In genomic region chr12:95318071-95318545, GRCh38 we compare ENCODE assay signal across 1 cellular context.
TF ChIP-seq lines count a peak whose summit lies in the region.

No MANE protein-coding gene starts in this region.

TF ChIP-seq in HepG2, 621 proteins besides CTCF, POLR2A, EP300 and RAD21 (continued from another document and continues in another):
- TF ChIP-seq, protein P1, sequence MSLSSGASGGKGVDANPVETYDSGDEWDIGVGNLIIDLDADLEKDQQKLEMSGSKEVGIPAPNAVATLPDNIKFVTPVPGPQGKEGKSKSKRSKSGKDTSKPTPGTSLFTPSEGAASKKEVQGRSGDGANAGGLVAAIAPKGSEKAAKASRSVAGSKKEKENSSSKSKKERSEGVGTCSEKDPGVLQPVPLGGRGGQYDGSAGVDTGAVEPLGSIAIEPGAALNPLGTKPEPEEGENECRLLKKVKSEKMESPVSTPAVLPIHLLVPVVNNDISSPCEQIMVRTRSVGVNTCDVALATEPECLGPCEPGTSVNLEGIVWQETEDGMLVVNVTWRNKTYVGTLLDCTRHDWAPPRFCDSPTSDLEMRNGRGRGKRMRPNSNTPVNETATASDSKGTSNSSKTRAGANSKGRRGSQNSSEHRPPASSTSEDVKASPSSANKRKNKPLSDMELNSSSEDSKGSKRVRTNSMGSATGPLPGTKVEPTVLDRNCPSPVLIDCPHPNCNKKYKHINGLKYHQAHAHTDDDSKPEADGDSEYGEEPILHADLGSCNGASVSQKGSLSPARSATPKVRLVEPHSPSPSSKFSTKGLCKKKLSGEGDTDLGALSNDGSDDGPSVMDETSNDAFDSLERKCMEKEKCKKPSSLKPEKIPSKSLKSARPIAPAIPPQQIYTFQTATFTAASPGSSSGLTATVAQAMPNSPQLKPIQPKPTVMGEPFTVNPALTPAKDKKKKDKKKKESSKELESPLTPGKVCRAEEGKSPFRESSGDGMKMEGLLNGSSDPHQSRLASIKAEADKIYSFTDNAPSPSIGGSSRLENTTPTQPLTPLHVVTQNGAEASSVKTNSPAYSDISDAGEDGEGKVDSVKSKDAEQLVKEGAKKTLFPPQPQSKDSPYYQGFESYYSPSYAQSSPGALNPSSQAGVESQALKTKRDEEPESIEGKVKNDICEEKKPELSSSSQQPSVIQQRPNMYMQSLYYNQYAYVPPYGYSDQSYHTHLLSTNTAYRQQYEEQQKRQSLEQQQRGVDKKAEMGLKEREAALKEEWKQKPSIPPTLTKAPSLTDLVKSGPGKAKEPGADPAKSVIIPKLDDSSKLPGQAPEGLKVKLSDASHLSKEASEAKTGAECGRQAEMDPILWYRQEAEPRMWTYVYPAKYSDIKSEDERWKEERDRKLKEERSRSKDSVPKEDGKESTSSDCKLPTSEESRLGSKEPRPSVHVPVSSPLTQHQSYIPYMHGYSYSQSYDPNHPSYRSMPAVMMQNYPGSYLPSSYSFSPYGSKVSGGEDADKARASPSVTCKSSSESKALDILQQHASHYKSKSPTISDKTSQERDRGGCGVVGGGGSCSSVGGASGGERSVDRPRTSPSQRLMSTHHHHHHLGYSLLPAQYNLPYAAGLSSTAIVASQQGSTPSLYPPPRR (CRISPR knock-in tag; IDR thresholded peaks at IDR 0.05; ENCODE audit: borderline replicate concordance) = peak; percentile 99
- TF ChIP-seq PHF21A (CRISPR knock-in tag; IDR thresholded peaks at IDR 0.05) (peak; percentile 83), NFYC (CRISPR knock-in tag; IDR thresholded peaks at IDR 0.05) (no peak), ARID3A (IDR thresholded peaks at IDR 0.05; ENCODE audit: low read depth, low read length) (peak; percentile 96), BRCA1 (CRISPR knock-in tag; IDR thresholded peaks at IDR 0.05) (no peak), MZF1 (CRISPR knock-in tag; IDR thresholded peaks at IDR 0.05; ENCODE audit: borderline replicate concordance) (no peak), SOX6 (IDR thresholded peaks at IDR 0.05) (no peak), SOX6 (CRISPR knock-in tag; IDR thresholded peaks at IDR 0.05) (peak; percentile 99), EHMT2 (IDR thresholded peaks at IDR 0.05; ENCODE audit: borderline replicate concordance, low read depth, low read length) (peak; percentile 65; the same call in 1 of the 2 replicates), NR2F1 (CRISPR knock-in tag; IDR thresholded peaks at IDR 0.05) (peak in 1 of 2 experiments; percentile 81; a peak in 2 of 4 replicates), ASH2L (IDR thresholded peaks at IDR 0.05; ENCODE audit: insufficient read length, low read depth, low read length) (peak; percentile 53), ZNF674 (CRISPR knock-in tag; IDR thresholded peaks at IDR 0.05; ENCODE audit: low read depth) (no peak), CHCHD3 (CRISPR knock-in tag; IDR thresholded peaks at IDR 0.05) (no peak), ZFP36L2 (CRISPR knock-in tag; IDR thresholded peaks at IDR 0.05) (no peak), ZNF747 (CRISPR knock-in tag; IDR thresholded peaks at IDR 0.05; ENCODE audit: borderline replicate concordance) (peak; percentile 52; the same call in 1 of the 2 replicates), BRF2 (CRISPR knock-in tag; IDR thresholded peaks at IDR 0.05) (no peak)
- TF ChIP-seq, protein P2, sequence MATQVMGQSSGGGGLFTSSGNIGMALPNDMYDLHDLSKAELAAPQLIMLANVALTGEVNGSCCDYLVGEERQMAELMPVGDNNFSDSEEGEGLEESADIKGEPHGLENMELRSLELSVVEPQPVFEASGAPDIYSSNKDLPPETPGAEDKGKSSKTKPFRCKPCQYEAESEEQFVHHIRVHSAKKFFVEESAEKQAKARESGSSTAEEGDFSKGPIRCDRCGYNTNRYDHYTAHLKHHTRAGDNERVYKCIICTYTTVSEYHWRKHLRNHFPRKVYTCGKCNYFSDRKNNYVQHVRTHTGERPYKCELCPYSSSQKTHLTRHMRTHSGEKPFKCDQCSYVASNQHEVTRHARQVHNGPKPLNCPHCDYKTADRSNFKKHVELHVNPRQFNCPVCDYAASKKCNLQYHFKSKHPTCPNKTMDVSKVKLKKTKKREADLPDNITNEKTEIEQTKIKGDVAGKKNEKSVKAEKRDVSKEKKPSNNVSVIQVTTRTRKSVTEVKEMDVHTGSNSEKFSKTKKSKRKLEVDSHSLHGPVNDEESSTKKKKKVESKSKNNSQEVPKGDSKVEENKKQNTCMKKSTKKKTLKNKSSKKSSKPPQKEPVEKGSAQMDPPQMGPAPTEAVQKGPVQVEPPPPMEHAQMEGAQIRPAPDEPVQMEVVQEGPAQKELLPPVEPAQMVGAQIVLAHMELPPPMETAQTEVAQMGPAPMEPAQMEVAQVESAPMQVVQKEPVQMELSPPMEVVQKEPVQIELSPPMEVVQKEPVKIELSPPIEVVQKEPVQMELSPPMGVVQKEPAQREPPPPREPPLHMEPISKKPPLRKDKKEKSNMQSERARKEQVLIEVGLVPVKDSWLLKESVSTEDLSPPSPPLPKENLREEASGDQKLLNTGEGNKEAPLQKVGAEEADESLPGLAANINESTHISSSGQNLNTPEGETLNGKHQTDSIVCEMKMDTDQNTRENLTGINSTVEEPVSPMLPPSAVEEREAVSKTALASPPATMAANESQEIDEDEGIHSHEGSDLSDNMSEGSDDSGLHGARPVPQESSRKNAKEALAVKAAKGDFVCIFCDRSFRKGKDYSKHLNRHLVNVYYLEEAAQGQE (IDR thresholded peaks at IDR 0.05; ENCODE audit: borderline replicate concordance in 1 of 2, low read depth in 1 of 2, low read length in 2 of 2) = peak in 1 of 2 experiments; percentile 72; a peak in 1 of 4 replicates
- TF ChIP-seq, protein P3, sequence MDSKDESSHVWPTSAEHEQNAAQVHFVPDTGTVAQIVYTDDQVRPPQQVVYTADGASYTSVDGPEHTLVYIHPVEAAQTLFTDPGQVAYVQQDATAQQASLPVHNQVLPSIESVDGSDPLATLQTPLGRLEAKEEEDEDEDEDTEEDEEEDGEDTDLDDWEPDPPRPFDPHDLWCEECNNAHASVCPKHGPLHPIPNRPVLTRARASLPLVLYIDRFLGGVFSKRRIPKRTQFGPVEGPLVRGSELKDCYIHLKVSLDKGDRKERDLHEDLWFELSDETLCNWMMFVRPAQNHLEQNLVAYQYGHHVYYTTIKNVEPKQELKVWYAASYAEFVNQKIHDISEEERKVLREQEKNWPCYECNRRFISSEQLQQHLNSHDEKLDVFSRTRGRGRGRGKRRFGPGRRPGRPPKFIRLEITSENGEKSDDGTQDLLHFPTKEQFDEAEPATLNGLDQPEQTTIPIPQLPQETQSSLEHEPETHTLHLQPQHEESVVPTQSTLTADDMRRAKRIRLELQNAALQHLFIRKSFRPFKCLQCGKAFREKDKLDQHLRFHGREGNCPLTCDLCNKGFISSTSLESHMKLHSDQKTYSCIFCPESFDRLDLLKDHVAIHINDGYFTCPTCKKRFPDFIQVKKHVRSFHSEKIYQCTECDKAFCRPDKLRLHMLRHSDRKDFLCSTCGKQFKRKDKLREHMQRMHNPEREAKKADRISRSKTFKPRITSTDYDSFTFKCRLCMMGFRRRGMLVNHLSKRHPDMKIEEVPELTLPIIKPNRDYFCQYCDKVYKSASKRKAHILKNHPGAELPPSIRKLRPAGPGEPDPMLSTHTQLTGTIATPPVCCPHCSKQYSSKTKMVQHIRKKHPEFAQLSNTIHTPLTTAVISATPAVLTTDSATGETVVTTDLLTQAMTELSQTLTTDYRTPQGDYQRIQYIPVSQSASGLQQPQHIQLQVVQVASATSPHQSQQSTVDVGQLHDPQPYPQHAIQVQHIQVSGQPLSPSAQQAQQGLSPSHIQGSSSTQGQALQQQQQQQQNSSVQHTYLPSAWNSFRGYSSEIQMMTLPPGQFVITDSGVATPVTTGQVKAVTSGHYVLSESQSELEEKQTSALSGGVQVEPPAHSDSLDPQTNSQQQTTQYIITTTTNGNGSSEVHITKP (CRISPR knock-in tag; IDR thresholded peaks at IDR 0.05; ENCODE audit: low read depth) = 0 out of 2 replicates have a peak, but pooled peaks have one; percentile 45
- TF ChIP-seq, protein P4, sequence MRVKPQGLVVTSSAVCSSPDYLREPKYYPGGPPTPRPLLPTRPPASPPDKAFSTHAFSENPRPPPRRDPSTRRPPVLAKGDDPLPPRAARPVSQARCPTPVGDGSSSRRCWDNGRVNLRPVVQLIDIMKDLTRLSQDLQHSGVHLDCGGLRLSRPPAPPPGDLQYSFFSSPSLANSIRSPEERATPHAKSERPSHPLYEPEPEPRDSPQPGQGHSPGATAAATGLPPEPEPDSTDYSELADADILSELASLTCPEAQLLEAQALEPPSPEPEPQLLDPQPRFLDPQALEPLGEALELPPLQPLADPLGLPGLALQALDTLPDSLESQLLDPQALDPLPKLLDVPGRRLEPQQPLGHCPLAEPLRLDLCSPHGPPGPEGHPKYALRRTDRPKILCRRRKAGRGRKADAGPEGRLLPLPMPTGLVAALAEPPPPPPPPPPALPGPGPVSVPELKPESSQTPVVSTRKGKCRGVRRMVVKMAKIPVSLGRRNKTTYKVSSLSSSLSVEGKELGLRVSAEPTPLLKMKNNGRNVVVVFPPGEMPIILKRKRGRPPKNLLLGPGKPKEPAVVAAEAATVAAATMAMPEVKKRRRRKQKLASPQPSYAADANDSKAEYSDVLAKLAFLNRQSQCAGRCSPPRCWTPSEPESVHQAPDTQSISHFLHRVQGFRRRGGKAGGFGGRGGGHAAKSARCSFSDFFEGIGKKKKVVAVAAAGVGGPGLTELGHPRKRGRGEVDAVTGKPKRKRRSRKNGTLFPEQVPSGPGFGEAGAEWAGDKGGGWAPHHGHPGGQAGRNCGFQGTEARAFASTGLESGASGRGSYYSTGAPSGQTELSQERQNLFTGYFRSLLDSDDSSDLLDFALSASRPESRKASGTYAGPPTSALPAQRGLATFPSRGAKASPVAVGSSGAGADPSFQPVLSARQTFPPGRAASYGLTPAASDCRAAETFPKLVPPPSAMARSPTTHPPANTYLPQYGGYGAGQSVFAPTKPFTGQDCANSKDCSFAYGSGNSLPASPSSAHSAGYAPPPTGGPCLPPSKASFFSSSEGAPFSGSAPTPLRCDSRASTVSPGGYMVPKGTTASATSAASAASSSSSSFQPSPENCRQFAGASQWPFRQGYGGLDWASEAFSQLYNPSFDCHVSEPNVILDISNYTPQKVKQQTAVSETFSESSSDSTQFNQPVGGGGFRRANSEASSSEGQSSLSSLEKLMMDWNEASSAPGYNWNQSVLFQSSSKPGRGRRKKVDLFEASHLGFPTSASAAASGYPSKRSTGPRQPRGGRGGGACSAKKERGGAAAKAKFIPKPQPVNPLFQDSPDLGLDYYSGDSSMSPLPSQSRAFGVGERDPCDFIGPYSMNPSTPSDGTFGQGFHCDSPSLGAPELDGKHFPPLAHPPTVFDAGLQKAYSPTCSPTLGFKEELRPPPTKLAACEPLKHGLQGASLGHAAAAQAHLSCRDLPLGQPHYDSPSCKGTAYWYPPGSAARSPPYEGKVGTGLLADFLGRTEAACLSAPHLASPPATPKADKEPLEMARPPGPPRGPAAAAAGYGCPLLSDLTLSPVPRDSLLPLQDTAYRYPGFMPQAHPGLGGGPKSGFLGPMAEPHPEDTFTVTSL (CRISPR knock-in tag; IDR thresholded peaks at IDR 0.05; ENCODE audit: borderline replicate concordance) = peak; percentile 89; the same call in 1 of the 2 replicates
- TF ChIP-seq, protein P5, sequence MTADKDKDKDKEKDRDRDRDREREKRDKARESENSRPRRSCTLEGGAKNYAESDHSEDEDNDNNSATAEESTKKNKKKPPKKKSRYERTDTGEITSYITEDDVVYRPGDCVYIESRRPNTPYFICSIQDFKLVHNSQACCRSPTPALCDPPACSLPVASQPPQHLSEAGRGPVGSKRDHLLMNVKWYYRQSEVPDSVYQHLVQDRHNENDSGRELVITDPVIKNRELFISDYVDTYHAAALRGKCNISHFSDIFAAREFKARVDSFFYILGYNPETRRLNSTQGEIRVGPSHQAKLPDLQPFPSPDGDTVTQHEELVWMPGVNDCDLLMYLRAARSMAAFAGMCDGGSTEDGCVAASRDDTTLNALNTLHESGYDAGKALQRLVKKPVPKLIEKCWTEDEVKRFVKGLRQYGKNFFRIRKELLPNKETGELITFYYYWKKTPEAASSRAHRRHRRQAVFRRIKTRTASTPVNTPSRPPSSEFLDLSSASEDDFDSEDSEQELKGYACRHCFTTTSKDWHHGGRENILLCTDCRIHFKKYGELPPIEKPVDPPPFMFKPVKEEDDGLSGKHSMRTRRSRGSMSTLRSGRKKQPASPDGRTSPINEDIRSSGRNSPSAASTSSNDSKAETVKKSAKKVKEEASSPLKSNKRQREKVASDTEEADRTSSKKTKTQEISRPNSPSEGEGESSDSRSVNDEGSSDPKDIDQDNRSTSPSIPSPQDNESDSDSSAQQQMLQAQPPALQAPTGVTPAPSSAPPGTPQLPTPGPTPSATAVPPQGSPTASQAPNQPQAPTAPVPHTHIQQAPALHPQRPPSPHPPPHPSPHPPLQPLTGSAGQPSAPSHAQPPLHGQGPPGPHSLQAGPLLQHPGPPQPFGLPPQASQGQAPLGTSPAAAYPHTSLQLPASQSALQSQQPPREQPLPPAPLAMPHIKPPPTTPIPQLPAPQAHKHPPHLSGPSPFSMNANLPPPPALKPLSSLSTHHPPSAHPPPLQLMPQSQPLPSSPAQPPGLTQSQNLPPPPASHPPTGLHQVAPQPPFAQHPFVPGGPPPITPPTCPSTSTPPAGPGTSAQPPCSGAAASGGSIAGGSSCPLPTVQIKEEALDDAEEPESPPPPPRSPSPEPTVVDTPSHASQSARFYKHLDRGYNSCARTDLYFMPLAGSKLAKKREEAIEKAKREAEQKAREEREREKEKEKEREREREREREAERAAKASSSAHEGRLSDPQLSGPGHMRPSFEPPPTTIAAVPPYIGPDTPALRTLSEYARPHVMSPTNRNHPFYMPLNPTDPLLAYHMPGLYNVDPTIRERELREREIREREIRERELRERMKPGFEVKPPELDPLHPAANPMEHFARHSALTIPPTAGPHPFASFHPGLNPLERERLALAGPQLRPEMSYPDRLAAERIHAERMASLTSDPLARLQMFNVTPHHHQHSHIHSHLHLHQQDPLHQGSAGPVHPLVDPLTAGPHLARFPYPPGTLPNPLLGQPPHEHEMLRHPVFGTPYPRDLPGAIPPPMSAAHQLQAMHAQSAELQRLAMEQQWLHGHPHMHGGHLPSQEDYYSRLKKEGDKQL (CRISPR knock-in tag; IDR thresholded peaks at IDR 0.05; ENCODE audit: low read depth) = peak; percentile 97
